In the genomic region with DNA sequence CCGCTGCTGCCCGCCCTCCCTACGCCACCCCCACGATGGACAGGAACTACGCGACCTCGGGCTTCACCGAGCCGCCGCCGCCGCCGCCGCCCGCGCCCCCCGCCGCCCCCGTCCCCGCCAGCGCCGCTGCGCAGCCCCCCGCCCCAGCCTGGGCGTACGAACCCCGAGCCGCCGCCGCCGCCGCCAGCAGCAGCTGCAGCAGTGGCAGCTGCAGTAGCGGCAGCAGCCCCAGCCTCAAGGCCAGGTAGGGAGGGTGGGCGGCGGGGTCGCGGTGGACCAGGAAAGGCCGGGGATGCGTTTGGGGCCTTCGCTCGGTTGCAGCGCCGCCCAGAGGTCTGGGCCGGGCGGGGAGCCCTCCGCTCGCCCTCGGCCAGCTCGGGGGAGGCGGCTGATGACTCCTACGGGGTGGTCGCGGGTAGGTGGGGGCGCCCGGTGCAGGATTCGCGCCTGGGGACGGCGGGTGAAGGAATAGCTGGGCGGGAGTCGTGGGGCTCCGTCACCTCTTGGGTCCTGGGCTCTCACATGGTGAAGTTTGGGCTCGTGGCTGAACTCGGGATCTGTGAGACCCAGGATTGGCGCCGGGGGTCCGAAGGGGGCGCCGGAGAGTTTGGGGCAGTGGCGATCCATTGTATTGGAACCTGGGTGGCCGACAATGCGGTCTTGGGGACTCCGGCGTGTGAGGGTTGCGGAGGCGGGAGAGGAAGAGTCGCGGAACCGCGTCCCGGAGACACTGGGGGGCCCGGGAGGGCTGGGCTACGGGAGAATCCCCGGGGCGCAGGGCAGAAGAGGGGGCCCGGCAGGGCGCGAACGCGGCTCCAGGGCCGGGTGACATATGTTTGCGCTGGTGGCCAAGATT, we compare ENCODE assay signal across 1 cellular context.
TF ChIP-seq lines count a peak whose summit lies in the region.

No MANE protein-coding gene starts in this region.

TF ChIP-seq in GM23338, 12 proteins besides CTCF, POLR2A, EP300 and RAD21 (continued from another document):
- TF ChIP-seq ZNF462 (CRISPR knock-in tag; IDR thresholded peaks at IDR 0.05) (no peak), ZNF331 (CRISPR knock-in tag; IDR thresholded peaks at IDR 0.05; ENCODE audit: low read depth) (no peak)
